ENCODE assay signal across 1 cellular context in the genomic region with DNA sequence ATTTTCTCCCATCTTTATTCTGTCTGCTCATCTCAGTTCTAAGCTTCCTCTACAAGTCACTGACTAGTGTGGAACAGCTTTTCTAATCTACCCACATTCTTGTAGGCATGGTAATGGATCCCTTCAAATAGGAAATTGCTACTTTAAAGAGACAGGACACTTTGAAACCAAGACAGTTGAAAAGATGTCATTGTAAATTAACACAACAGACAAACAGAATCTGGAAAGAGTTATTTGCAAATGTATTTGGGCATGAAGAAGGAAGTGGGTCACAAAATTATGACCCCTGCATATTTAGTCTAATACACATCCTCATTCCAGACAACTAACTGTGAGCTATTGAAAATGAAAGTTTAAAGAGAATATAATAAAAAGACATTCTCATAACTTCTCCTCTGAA.
TF ChIP-seq lines count a peak whose summit lies in the region.

No MANE protein-coding gene starts in this region.

TF ChIP-seq in HepG2, 621 proteins besides CTCF, POLR2A, EP300 and RAD21 (continued from another document):
- TF ChIP-seq, protein P1, sequence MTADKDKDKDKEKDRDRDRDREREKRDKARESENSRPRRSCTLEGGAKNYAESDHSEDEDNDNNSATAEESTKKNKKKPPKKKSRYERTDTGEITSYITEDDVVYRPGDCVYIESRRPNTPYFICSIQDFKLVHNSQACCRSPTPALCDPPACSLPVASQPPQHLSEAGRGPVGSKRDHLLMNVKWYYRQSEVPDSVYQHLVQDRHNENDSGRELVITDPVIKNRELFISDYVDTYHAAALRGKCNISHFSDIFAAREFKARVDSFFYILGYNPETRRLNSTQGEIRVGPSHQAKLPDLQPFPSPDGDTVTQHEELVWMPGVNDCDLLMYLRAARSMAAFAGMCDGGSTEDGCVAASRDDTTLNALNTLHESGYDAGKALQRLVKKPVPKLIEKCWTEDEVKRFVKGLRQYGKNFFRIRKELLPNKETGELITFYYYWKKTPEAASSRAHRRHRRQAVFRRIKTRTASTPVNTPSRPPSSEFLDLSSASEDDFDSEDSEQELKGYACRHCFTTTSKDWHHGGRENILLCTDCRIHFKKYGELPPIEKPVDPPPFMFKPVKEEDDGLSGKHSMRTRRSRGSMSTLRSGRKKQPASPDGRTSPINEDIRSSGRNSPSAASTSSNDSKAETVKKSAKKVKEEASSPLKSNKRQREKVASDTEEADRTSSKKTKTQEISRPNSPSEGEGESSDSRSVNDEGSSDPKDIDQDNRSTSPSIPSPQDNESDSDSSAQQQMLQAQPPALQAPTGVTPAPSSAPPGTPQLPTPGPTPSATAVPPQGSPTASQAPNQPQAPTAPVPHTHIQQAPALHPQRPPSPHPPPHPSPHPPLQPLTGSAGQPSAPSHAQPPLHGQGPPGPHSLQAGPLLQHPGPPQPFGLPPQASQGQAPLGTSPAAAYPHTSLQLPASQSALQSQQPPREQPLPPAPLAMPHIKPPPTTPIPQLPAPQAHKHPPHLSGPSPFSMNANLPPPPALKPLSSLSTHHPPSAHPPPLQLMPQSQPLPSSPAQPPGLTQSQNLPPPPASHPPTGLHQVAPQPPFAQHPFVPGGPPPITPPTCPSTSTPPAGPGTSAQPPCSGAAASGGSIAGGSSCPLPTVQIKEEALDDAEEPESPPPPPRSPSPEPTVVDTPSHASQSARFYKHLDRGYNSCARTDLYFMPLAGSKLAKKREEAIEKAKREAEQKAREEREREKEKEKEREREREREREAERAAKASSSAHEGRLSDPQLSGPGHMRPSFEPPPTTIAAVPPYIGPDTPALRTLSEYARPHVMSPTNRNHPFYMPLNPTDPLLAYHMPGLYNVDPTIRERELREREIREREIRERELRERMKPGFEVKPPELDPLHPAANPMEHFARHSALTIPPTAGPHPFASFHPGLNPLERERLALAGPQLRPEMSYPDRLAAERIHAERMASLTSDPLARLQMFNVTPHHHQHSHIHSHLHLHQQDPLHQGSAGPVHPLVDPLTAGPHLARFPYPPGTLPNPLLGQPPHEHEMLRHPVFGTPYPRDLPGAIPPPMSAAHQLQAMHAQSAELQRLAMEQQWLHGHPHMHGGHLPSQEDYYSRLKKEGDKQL (CRISPR knock-in tag; IDR thresholded peaks at IDR 0.05; ENCODE audit: low read depth) = no peak
- no peak for TF ChIP-seq ZKSCAN5 (CRISPR knock-in tag; IDR thresholded peaks at IDR 0.05)
- TF ChIP-seq ZNF615 (CRISPR knock-in tag; IDR thresholded peaks at IDR 0.05; ENCODE audit: borderline replicate concordance) = no peak
- TF ChIP-seq, protein P2, sequence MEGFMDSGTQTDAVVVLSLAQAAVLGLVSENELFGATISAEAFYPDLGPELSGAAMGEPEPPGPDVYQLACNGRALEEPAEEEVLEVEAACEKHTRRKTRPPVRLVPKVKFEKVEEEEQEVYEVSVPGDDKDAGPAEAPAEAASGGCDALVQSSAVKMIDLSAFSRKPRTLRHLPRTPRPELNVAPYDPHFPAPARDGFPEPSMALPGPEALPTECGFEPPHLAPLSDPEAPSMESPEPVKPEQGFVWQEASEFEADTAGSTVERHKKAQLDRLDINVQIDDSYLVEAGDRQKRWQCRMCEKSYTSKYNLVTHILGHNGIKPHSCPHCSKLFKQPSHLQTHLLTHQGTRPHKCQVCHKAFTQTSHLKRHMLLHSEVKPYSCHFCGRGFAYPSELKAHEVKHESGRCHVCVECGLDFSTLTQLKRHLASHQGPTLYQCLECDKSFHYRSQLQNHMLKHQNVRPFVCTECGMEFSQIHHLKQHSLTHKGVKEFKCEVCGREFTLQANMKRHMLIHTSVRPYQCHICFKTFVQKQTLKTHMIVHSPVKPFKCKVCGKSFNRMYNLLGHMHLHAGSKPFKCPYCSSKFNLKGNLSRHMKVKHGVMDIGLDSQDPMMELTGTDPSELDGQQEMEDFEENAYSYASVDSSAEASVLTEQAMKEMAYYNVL (CRISPR knock-in tag; IDR thresholded peaks at IDR 0.05; ENCODE audit: borderline replicate concordance) = no peak
- TF ChIP-seq HNF4G (IDR thresholded peaks at IDR 0.05; ENCODE audit: borderline replicate concordance, low read depth, low read length) = no peak
- no peak for TF ChIP-seq HNF4G (CRISPR knock-in tag; IDR thresholded peaks at IDR 0.05; ENCODE audit: borderline replicate concordance, low read depth)
- TF ChIP-seq CHCHD3 (CRISPR knock-in tag; IDR thresholded peaks at IDR 0.05) = no peak
- TF ChIP-seq, protein P3, sequence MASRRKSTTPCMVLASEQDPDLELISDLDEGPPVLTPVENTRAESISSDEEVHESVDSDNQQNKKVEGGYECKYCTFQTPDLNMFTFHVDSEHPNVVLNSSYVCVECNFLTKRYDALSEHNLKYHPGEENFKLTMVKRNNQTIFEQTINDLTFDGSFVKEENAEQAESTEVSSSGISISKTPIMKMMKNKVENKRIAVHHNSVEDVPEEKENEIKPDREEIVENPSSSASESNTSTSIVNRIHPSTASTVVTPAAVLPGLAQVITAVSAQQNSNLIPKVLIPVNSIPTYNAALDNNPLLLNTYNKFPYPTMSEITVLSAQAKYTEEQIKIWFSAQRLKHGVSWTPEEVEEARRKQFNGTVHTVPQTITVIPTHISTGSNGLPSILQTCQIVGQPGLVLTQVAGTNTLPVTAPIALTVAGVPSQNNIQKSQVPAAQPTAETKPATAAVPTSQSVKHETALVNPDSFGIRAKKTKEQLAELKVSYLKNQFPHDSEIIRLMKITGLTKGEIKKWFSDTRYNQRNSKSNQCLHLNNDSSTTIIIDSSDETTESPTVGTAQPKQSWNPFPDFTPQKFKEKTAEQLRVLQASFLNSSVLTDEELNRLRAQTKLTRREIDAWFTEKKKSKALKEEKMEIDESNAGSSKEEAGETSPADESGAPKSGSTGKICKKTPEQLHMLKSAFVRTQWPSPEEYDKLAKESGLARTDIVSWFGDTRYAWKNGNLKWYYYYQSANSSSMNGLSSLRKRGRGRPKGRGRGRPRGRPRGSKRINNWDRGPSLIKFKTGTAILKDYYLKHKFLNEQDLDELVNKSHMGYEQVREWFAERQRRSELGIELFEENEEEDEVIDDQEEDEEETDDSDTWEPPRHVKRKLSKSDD (CRISPR knock-in tag; IDR thresholded peaks at IDR 0.05; ENCODE audit: low read depth) = no peak
- TF ChIP-seq, protein P4, sequence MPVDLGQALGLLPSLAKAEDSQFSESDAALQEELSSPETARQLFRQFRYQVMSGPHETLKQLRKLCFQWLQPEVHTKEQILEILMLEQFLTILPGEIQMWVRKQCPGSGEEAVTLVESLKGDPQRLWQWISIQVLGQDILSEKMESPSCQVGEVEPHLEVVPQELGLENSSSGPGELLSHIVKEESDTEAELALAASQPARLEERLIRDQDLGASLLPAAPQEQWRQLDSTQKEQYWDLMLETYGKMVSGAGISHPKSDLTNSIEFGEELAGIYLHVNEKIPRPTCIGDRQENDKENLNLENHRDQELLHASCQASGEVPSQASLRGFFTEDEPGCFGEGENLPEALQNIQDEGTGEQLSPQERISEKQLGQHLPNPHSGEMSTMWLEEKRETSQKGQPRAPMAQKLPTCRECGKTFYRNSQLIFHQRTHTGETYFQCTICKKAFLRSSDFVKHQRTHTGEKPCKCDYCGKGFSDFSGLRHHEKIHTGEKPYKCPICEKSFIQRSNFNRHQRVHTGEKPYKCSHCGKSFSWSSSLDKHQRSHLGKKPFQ (CRISPR knock-in tag; IDR thresholded peaks at IDR 0.05; ENCODE audit: insufficient replicate concordance) = no peak
- no peak for TF ChIP-seq SP140L (CRISPR knock-in tag; IDR thresholded peaks at IDR 0.05; ENCODE audit: borderline replicate concordance)
- TF ChIP-seq ELF1 (CRISPR knock-in tag; IDR thresholded peaks at IDR 0.05) = no peak
- TF ChIP-seq ATF7-NPFF (CRISPR knock-in tag; IDR thresholded peaks at IDR 0.05; ENCODE audit: low read depth) = no peak
